Comparison of ENCODE assay signal across 11 cellular contexts in the genomic region with DNA sequence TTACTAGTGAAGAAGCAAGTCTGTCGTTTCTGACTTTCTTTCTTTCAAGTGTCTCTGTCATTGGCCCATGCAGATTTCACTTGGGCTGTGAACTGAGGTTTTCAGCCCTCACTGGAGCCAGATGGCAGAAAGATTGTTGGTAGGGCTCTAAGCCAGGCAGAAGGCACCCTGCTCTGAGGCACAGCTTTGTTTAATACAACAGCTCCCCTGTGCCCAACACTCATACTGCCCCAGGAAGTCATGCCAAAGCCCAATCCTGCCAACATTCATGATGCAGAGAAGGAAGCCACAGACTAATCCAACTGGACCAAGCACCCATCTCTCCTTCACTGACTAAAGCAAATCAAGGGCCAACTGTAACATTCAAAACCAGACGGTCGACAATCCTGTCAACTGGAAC.
"Had no signal": no experiment of that assay in that cellular context is flagged by ENCODE, and none has a peak within 500 bp of the region (broad histone marks: within the 10 kb centered on the region; RNA-seq: fewer than 3 reads in every experiment).

No MANE protein-coding gene starts in this region.

- DNase-seq: activated CD4-positive, alpha-beta T cell treated with anti-CD3 and anti-CD28 coated beads for 48 hours; foreskin melanocyte; natural killer cell; psoas muscle; SK-N-SH; stimulated activated CD4-positive, alpha-beta T cell treated with anti-CD3 and anti-CD28 coated beads, Interleukin-12 subunit alpha, Interleukin-12 subunit beta, amount 100 ng/mL, for 4 hours; stimulated activated CD4-positive, alpha-beta T cell treated with anti-CD3 and anti-CD28 coated beads, Interleukin-2, amount 100 ng/mL, for 48 hours; stimulated activated naive CD4-positive, alpha-beta T cell treated with Interleukin-2 at 50 U/mL for 16 hours; T-helper 1 cell; upper lobe of left lung had no signal

- ATAC-seq: activated naive CD4-positive, alpha-beta T cell treated with anti-CD3 and anti-CD28 coated beads, Interleukin-2, amount 50 U/mL, for 72 hours; natural killer cell; psoas muscle had no signal
